In the genomic region with DNA sequence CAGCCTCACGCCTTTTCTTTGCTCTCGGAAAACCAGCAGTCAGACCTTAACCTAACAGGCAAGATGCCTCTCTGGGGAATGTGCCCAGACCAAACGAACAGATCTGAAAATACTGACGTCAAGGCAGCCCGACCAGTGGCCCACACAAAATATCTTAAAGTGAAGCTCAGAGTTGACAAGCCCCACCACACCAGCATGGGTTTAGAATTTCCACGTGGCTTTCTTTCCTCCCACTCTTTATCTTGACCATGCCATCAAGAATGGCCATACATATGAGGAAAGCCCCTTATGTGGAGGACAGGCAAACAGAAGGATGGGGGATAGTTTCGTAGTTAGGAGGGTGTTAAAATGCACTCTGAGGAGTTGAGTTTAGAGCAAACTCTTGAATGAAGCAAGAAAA, we compare ENCODE assay signal across 28 cellular contexts.
"Had no signal": no experiment of that assay in that cellular context is flagged by ENCODE, and none has a peak within 500 bp of the region (broad histone marks: within the 10 kb centered on the region; RNA-seq: fewer than 3 reads in every experiment).

No MANE protein-coding gene starts in this region.

- H3K36me3 ChIP-seq: esophagus muscularis mucosa, gastrocnemius medialis, heart left ventricle had no signal

- H3K4me3 Mint-ChIP-seq: activated CD4-positive, alpha-beta memory T cell treated with anti-CD3 and anti-CD28 coated beads, Interleukin-2, amount 10 ng/mL, durations not matched to agents 7 days and 5 days; activated CD4-positive, alpha-beta T cell treated with anti-CD3 and anti-CD28 coated beads for 36 hours; activated CD4-positive, alpha-beta T cell treated with anti-CD3 and anti-CD28 coated beads, Interleukin-2, amount 10 ng/mL, durations not matched to agents 24 days and 14 days; activated naive CD8-positive, alpha-beta T cell; activated T-cell treated with anti-CD3 and anti-CD28 coated beads, Interleukin-2, amount 50 U/mL, for 24 hours; activated T-cell treated with anti-CD3 and anti-CD28 coated beads, Interleukin-2, amount 50 U/mL, for 72 hours; effector memory CD8-positive, alpha-beta T cell had no signal

- H3K27ac ChIP-seq: body of pancreas, esophagus muscularis mucosa, foreskin keratinocyte, gastrocnemius medialis, heart left ventricle had no signal

- H3K4me3 ChIP-seq: body of pancreas, esophagus muscularis mucosa, gastrocnemius medialis, heart left ventricle had no signal

- H3K4me1 Mint-ChIP-seq: activated CD4-positive, alpha-beta memory T cell treated with anti-CD3 and anti-CD28 coated beads, Interleukin-2, amount 10 ng/mL, durations not matched to agents 7 days and 5 days; activated CD4-positive, alpha-beta T cell treated with anti-CD3 and anti-CD28 coated beads for 36 hours; activated CD4-positive, alpha-beta T cell treated with anti-CD3 and anti-CD28 coated beads, Interleukin-2, amount 10 ng/mL, durations not matched to agents 24 days and 14 days had no signal

- H3K4me1 ChIP-seq: body of pancreas, esophagus muscularis mucosa, gastrocnemius medialis, heart left ventricle had no signal

- H3K27ac Mint-ChIP-seq: activated CD4-positive, alpha-beta memory T cell treated with anti-CD3 and anti-CD28 coated beads, Interleukin-2, amount 10 ng/mL, durations not matched to agents 7 days and 5 days; activated CD4-positive, alpha-beta T cell treated with anti-CD3 and anti-CD28 coated beads for 36 hours; activated CD4-positive, alpha-beta T cell treated with anti-CD3 and anti-CD28 coated beads, Interleukin-2, amount 10 ng/mL, durations not matched to agents 24 days and 14 days; activated naive CD8-positive, alpha-beta T cell; activated T-cell treated with anti-CD3 and anti-CD28 coated beads, Interleukin-2, amount 50 U/mL, for 24 hours; activated T-cell treated with anti-CD3 and anti-CD28 coated beads, Interleukin-2, amount 50 U/mL, for 72 hours; effector memory CD8-positive, alpha-beta T cell had no signal

- H3K9me3 ChIP-seq: body of pancreas, esophagus muscularis mucosa, gastrocnemius medialis, heart left ventricle had no signal

- DNase-seq: activated CD4-positive, alpha-beta memory T cell treated with anti-CD3 and anti-CD28 coated beads, Interleukin-2, amount 10 ng/mL, durations not matched to agents 7 days and 5 days; activated CD4-positive, alpha-beta T cell treated with anti-CD3 and anti-CD28 coated beads for 36 hours; activated CD4-positive, alpha-beta T cell treated with anti-CD3 and anti-CD28 coated beads, Interleukin-2, amount 10 ng/mL, durations not matched to agents 24 days and 14 days; activated CD4-positive, CD25-positive, alpha-beta regulatory T cell; activated CD4-positive, CD25-positive, alpha-beta regulatory T cell treated with anti-CD3 and anti-CD28 coated beads, Interleukin-2, amount 50 U/mL, for 72 hours; activated CD8-positive, alpha-beta memory T cell treated with anti-CD3 and anti-CD28 coated beads, Interleukin-2, amount 50 U/mL, for 48 hours; activated gamma-delta T cell; activated naive CD4-positive, alpha-beta T cell; activated naive CD4-positive, alpha-beta T cell treated with anti-CD3 and anti-CD28 coated beads, Interleukin-2, amount 50 U/mL, for 16 hours; activated T-cell treated with anti-CD3 and anti-CD28 coated beads for 4 hours; activated T-cell treated with anti-CD3 and anti-CD28 coated beads, Interleukin-2, amount 50 U/mL, for 24 hours; activated T-cell treated with anti-CD3 and anti-CD28 coated beads, Interleukin-2, amount 50 U/mL, for 72 hours; amniotic stem cell; anterior cingulate cortex; body of pancreas; caudate nucleus; cortex of kidney; dermis blood vessel endothelial cell; effector CD4-positive, alpha-beta T cell; effector memory CD8-positive, alpha-beta T cell; erythroblast; foreskin keratinocyte; gastrocnemius medialis; glutamatergic neuron; heart left ventricle; T-helper 2 cell had no signal

- H3K36me3 Mint-ChIP-seq: activated naive CD8-positive, alpha-beta T cell had no signal

- H3K27me3 ChIP-seq: body of pancreas, esophagus muscularis mucosa, gastrocnemius medialis had no signal

- H3K9me3 Mint-ChIP-seq: activated CD4-positive, alpha-beta memory T cell treated with anti-CD3 and anti-CD28 coated beads, Interleukin-2, amount 10 ng/mL, durations not matched to agents 7 days and 5 days; activated CD4-positive, alpha-beta T cell treated with anti-CD3 and anti-CD28 coated beads, Interleukin-2, amount 10 ng/mL, durations not matched to agents 24 days and 14 days; activated T-cell treated with anti-CD3 and anti-CD28 coated beads, Interleukin-2, amount 50 U/mL, for 24 hours; effector memory CD8-positive, alpha-beta T cell had no signal
